Comparison of ENCODE assay signal across 8 cellular contexts in the genomic region with DNA sequence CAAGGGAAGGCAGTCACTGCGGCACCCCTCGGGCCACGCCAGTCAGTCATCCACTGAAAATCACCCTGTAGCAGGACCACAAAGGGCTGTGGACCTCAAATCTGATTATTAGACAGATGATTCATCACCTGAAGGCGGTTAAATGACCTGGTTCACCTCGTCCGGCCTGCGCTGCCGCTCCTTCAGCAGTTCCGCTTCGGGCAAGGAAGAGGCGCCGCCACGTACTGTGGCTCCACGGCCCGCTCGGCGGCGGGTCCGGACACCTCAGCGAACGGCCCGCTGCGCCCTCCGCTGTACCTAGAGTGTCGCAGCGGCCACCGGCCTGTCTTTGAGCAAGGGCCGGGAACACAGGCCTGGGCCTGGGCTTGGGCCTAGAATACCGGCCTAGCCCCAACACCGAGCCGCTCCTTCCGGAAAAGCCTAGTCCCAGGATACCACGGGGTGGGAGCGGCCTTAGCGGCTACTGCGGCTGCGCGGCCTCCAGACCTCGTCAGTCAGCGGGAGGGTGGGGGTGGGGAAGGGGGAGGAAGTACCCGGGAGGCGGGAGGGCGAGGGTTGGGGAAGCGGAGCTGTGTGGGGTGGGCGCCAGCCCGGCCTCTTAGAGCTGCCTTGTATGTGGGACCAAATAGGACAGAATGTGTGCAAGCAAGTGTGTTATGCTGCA. TPM values are rescaled to one million over a fixed set of nuclear protein-coding genes. Genes with fewer than 3 reads are reported as not detected.
A peak's percentile ranks its signal among the peaks of the same experiment; 100 is the strongest.
DNase-seq lines count a peak whose midpoint lies in the region; ATAC-seq, FAIRE-seq and TF ChIP-seq lines count a peak whose summit lies in the region.

Gene KLHL9, minus strand, starts transcription at position 436 of the 664 bp plus-strand sequence. CDS start 545 bp downstream, outside the sequence.

- ATAC-seq in A549 (peak; percentile 97 to 98), GM18867 (IDR thresholded peaks at IDR 0.05; ENCODE audit: unreplicated experiment) (peak; percentile 89), HG03103 (IDR thresholded peaks at IDR 0.05; ENCODE audit: low read depth, unreplicated experiment) (peak; percentile 83), left colon (peak; percentile 99)

- H3K4me3 ChIP-seq in A549, result peak within 1 kb of the TSS; percentile 70
- H3K4me3 ChIP-seq in colonic mucosa, result peak within 1 kb of the TSS; percentile 88

- H3K4me1 ChIP-seq in A549 (peaks cover 36% of the 10 kb centered on the region), colonic mucosa (peaks cover 20% of the 10 kb centered on the region)

- intact Hi-C loops in colonic mucosa (cut with DNase I), result no loop called here
- intact Hi-C loops in left colon (cut with DNase I, micrococcal nuclease), result no loop called here

- H3K9me3 ChIP-seq in A549 (no peaks in the 10 kb centered on the region), colonic mucosa (no peaks in the 10 kb centered on the region)

- 0% methylated on average over 9 of the region's 46 CpGs for WGBS in A549 (ENCODE audit: missing lambda C conversion rate)

- H3K9ac ChIP-seq in colonic mucosa (ENCODE audit: low read depth in 2 of 2, low read length in 2 of 2), result peak within 1 kb of the TSS; percentile 92 to 96

- H3K36me3 ChIP-seq in colonic mucosa, result no peaks in the 10 kb centered on the region

- no peak for TF ChIP-seq CTCF in A549 (IDR thresholded peaks at IDR 0.05)
- TF ChIP-seq CTCF in colonic mucosa (IDR thresholded peaks at IDR 0.05), result no peak

- no peak for TF ChIP-seq RAD21 in A549 (conservative IDR thresholded peaks at IDR 0.05 in 1 of 2, IDR thresholded peaks at IDR 0.05 in 1 of 2)

- POLR2A ChIA-PET in A549 (lab: Yijun Ruan, JAX), result interaction anchor here (0.6 to 1.1 kb wide), 9 partner anchors 8 to 257 kb away, joined by 3 to 6 read pairs (median 3); no protein-coding TSS in a partner anchor

- peak within 1 kb of the TSS; percentile 66 for H3K4me2 ChIP-seq in A549

- peak; percentile 71 for TF ChIP-seq POLR2A in A549 (IDR thresholded peaks at IDR 0.05; ENCODE audit: low read length)

- FAIRE-seq in A549 (lab: Jason Lieb, UNC), result no peak

- H3K27me3 ChIP-seq in colonic mucosa, result no peaks in the 10 kb centered on the region

- CTCF ChIA-PET in A549 (lab: Yijun Ruan, JAX), result interaction anchor here (1.0 to 8.3 kb wide), 7 partner anchors 9 to 477 kb away, joined by 3 to 65 read pairs (median 5); no protein-coding TSS in a partner anchor

- peak; percentile 94 to 97 for DNase-seq in A549 (ENCODE audit: low read depth in 1 of 2, low spot score in 1 of 2)
- peak; percentile 87 for DNase-seq in NCI-H2196 treated with DMSO at 0.1 percent for 48 hours (lab: John Stamatoyannopoulos, UW; ENCODE audit: unreplicated experiment)
- DNase-seq in activated CD4-positive, alpha-beta T cell treated with anti-CD3 and anti-CD28 coated beads for 4 hours, result peak; percentile 83 to 89
- DNase-seq in colonic mucosa, result peak; percentile 94
- DNase-seq in left colon, result peak; percentile 94
- DNase-seq in stimulated activated CD4-positive, alpha-beta T cell treated with anti-CD3 and anti-CD28 coated beads, Interleukin-1b, Interleukin-23, amount 100 ng/mL, for 4 hours (ENCODE audit: low read depth in 2 of 2), result peak; percentile 77 to 84

- TF ChIP-seq EP300 in A549 (IDR thresholded peaks at IDR 0.05), result no peak

- H3K27ac ChIP-seq in A549 (peak within 1 kb of the TSS; percentile 95 to 99), colonic mucosa (peak within 1 kb of the TSS; percentile 85)

TF ChIP-seq in A549, 52 proteins besides CTCF, POLR2A, EP300 and RAD21:
- peak; percentile 67; the same call in 2 of the 3 replicates for TF ChIP-seq BCL3 (IDR thresholded peaks at IDR 0.05)
- no peak for TF ChIP-seq ZNF302 (CRISPR knock-in tag; IDR thresholded peaks at IDR 0.05)
- peak; percentile 57; the same call in 1 of the 2 replicates for TF ChIP-seq MYC (IDR thresholded peaks at IDR 0.05; ENCODE audit: borderline replicate concordance, low read length)
- peak; percentile 96 for TF ChIP-seq PHF8 (IDR thresholded peaks at IDR 0.05; ENCODE audit: borderline replicate concordance, low read depth)
- TF ChIP-seq MAZ (IDR thresholded peaks at IDR 0.05; ENCODE audit: borderline replicate concordance, low read depth, low read length), result peak; percentile 44; the same call in 1 of the 2 replicates
- TF ChIP-seq RFX5 (IDR thresholded peaks at IDR 0.05), result peak; percentile 23; the same call in 1 of the 2 replicates
- TF ChIP-seq JUN (IDR thresholded peaks at IDR 0.05), result peak; percentile 37 to 91; a peak in 3 of 5 replicates
- TF ChIP-seq TP53 (CRISPR knock-in tag; IDR thresholded peaks at IDR 0.05), result no peak
- no peak for TF ChIP-seq ZSCAN20 (CRISPR knock-in tag; IDR thresholded peaks at IDR 0.05)
- no peak for TF ChIP-seq CHD4 (IDR thresholded peaks at IDR 0.05; ENCODE audit: borderline replicate concordance)
- TF ChIP-seq, protein P1, sequence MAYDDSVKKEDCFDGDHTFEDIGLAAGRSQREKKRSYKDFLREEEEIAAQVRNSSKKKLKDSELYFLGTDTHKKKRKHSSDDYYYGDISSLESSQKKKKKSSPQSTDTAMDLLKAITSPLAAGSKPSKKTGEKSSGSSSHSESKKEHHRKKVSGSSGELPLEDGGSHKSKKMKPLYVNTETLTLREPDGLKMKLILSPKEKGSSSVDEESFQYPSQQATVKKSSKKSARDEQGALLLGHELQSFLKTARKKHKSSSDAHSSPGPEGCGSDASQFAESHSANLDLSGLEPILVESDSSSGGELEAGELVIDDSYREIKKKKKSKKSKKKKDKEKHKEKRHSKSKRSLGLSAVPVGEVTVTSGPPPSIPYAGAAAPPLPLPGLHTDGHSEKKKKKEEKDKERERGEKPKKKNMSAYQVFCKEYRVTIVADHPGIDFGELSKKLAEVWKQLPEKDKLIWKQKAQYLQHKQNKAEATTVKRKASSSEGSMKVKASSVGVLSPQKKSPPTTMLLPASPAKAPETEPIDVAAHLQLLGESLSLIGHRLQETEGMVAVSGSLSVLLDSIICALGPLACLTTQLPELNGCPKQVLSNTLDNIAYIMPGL (CRISPR knock-in tag; IDR thresholded peaks at IDR 0.05; ENCODE audit: borderline replicate concordance), result peak; percentile 93
- TF ChIP-seq, protein P2, sequence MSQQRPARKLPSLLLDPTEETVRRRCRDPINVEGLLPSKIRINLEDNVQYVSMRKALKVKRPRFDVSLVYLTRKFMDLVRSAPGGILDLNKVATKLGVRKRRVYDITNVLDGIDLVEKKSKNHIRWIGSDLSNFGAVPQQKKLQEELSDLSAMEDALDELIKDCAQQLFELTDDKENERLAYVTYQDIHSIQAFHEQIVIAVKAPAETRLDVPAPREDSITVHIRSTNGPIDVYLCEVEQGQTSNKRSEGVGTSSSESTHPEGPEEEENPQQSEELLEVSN (IDR thresholded peaks at IDR 0.05; ENCODE audit: borderline replicate concordance, low read depth), result peak; percentile 45; the same call in 1 of the 2 replicates
- peak; percentile 61; the same call in 1 of the 2 replicates for TF ChIP-seq TFCP2L1 (CRISPR knock-in tag; IDR thresholded peaks at IDR 0.05)
- TF ChIP-seq CBX8 (IDR thresholded peaks at IDR 0.05), result no peak
- TF ChIP-seq BHLHE40 (IDR thresholded peaks at IDR 0.05; ENCODE audit: low read depth, low read length), result no peak
- no peak for TF ChIP-seq SMC3 (IDR thresholded peaks at IDR 0.05)
- TF ChIP-seq, protein P3, sequence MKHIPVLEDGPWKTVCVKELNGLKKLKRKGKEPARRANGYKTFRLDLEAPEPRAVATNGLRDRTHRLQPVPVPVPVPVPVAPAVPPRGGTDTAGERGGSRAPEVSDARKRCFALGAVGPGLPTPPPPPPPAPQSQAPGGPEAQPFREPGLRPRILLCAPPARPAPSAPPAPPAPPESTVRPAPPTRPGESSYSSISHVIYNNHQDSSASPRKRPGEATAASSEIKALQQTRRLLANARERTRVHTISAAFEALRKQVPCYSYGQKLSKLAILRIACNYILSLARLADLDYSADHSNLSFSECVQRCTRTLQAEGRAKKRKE (CRISPR knock-in tag; IDR thresholded peaks at IDR 0.05; ENCODE audit: low read depth), result no peak
- TF ChIP-seq, protein P4, sequence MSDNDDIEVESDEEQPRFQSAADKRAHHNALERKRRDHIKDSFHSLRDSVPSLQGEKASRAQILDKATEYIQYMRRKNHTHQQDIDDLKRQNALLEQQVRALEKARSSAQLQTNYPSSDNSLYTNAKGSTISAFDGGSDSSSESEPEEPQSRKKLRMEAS (IDR thresholded peaks at IDR 0.05), result peak; percentile 74

RNA-seq across cellular contexts. Expression of gene KLHL9, which starts in this region (rescaled TPM):
- polyA plus RNA-seq in A549 (2011; rRNA removed) (25.3 and 27.4 TPM in 2 replicates), A549 (2017; fragmentation: RNase III; extraction: RNeasy Plus Mini Kit Qiagen cat#74134 plus additional on column Dnase treatment) (17.8 to 19.5 TPM (median 18.6 TPM) in 3 replicates)
- 4.5 and 5.3 TPM in 2 replicates for polyA plus RNA-seq in A549 (2012; cell fraction: cytosol; rRNA removed)
- 3.7 and 4.3 TPM in 2 replicates for polyA plus RNA-seq in A549 (2012; cell fraction: nucleus; rRNA removed)
- polyA minus RNA-seq in A549 (2011; rRNA and poly(A)+ RNA removed), result 19.2 and 21.6 TPM in 2 replicates
- total RNA-seq in colonic mucosa (10 to 100 TPM; 20.4 to 23.9 TPM), left colon (10 to 100 TPM; 19.0 to 23.7 TPM)

Comparison
In these comparisons a context has a peak if more than half of its experiments do, and no peak if none do; other contexts are left out.
1. Peak in every context shown above with its lines: DNase-seq, ATAC-seq, H3K4me3 ChIP-seq and H3K27ac ChIP-seq.